In the genomic region with DNA sequence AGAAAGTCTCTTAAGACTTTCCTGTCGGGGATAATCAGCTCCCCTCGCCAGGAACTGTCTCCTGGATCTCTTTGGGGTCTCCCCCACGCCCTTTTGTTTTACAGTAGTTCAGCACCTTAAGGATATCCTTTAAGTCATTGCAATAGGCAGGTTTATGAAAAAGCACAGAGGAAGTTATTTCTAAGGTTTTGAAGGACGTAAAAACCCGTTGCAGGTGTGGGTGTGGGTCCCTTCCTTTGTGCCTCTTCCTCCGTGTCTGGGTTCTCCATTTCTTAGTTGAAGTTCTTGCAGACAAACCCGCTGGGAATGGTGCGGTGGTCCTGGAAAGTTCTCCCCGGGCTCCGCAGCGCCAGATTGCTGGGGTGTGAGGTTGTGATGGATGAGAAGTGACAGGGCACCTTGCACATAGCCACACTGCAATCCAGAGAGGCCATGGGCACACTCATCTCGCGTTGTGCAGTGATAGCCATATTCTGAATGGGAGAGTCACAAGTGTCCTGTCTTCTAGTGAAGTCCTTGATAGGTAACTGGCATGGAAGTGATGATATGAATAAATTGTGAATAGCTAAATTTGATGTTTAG, we compare ENCODE assay signal across 8 cellular contexts.
DNase-seq lines count a peak whose midpoint lies in the region; ATAC-seq and TF ChIP-seq lines count a peak whose summit lies in the region.

No MANE protein-coding gene starts in this region.

- TF ChIP-seq CTCF in activated B cell treated with CpG ODN at 0.5 μM for 24 hours (IDR thresholded peaks at IDR 0.05): no peak

- peaks cover 40% of the 10 kb centered on the region for H3K4me1 Mint-ChIP-seq in activated B cell treated with CpG ODN at 0.5 μM for 24 hours

- H3K36me3 Mint-ChIP-seq in activated B cell treated with CpG ODN at 0.5 μM for 24 hours (ENCODE audit: low read depth): peaks cover 12% of the 10 kb centered on the region

- POLR2A ChIA-PET in activated B cell treated with CpG ODN at 0.5 μM for 24 hours (lab: Charles Lee): interaction anchor here (0.7 to 0.9 kb wide), 2 partner anchors 9 to 233 kb away, joined by 3 to 4 read pairs; no protein-coding TSS in a partner anchor

- DNase-seq in activated T-cell treated with anti-CD3 and anti-CD28 coated beads, Interleukin-2, amount 50 U/mL, for 1 hour: peak; percentile 23
- DNase-seq in activated T-cell treated with anti-CD3 and anti-CD28 coated beads for 4 hours: no peak
- DNase-seq in activated B cell treated with CpG ODN at 0.5 μM for 24 hours: no peak
- DNase-seq in glomerular visceral epithelial cell (ENCODE audit: extremely low spot score): peak; percentile 16
- no peak for DNase-seq in skeletal muscle cell (ENCODE audit: low read depth)

- H3K27ac Mint-ChIP-seq in activated B cell treated with CpG ODN at 0.5 μM for 24 hours: peak overlapping the region; percentile 87

- ATAC-seq in activated B cell treated with CpG ODN at 0.5 μM for 24 hours (ENCODE audit: low read depth) (no peak), HG03135 (IDR thresholded peaks at IDR 0.05; ENCODE audit: unreplicated experiment) (no peak), GM18867 (IDR thresholded peaks at IDR 0.05; ENCODE audit: unreplicated experiment) (no peak), GM18520 (IDR thresholded peaks at IDR 0.05; ENCODE audit: unreplicated experiment) (no peak)

- no peaks in the 10 kb centered on the region for H3K9me3 Mint-ChIP-seq in activated B cell treated with CpG ODN at 0.5 μM for 24 hours

- H3K4me3 ChIP-seq in skeletal muscle cell (ENCODE audit: low read depth, low read length): peak overlapping the region; percentile 59

- H3K4me3 Mint-ChIP-seq in activated B cell treated with CpG ODN at 0.5 μM for 24 hours: peak overlapping the region; percentile 92

- intact Hi-C loops in activated B cell treated with CpG ODN at 0.5 μM for 24 hours (cut with micrococcal nuclease): loop anchor here (2.0 to 5.0 kb wide), 2 partner anchors 327 to 574 kb away; a partner anchor contains a TSS

- CTCF ChIA-PET in activated B cell treated with CpG ODN at 0.5 μM for 24 hours (lab: Charles Lee): interaction anchor here (0.8 kb wide), 1 partner anchor 12 kb away, joined by 7 read pairs; no protein-coding TSS in a partner anchor

- no peaks in the 10 kb centered on the region for H3K27me3 Mint-ChIP-seq in activated B cell treated with CpG ODN at 0.5 μM for 24 hours

Comparison
In these comparisons a context has a peak if more than half of its experiments do, and no peak if none do; other contexts are left out.
1. DNase-seq: peak in activated T-cell treated with anti-CD3 and anti-CD28 coated beads, Interleukin-2, amount 50 U/mL, for 1 hour (single experiment) and glomerular visceral epithelial cell (single experiment); none in activated T-cell treated with anti-CD3 and anti-CD28 coated beads for 4 hours (single experiment), activated B cell treated with CpG ODN at 0.5 μM for 24 hours (single experiment) and skeletal muscle cell (single experiment).